In the genomic region with DNA sequence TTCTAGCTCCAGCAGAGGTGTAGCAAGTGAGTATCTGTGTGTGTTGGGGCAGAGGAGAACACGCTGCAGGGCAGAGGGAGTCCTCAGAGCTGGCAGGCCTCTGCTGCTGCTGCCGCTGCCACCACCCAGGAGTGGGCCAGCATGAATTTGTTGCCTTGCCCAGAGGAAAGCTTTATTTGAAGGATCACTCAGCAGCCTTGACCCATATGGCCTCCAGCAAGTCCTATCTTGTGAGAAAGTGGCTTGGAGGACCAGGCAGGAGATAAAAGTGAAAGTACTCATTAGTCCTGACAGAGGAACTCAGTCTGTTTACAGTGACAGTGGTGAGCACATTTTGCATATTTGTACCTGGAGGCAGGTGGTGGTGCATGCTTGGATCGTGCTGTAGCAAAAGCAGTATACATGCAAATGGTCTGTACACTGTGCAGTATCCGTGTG, we compare ENCODE assay signal across 8 cellular contexts. TPM values are rescaled to one million over a fixed set of nuclear protein-coding genes. Genes with fewer than 3 reads are reported as not detected.
A peak's percentile ranks its signal among the peaks of the same experiment; 100 is the strongest.
DNase-seq lines count a peak whose midpoint lies in the region; ATAC-seq lines count a peak whose summit lies in the region.

No MANE protein-coding gene starts in this region.

- H3K27me3 Mint-ChIP-seq in activated T-helper 2 cell treated with anti-CD3 and anti-CD28 coated beads, Interferon-gamma antibody, Interleukin-2, Interleukin-4, amounts not matched to agents 10 μg/mL and 5 μg/mL and 100 μg/mL, durations not matched to agents 14 hours and 24 hours and 36 hours (ENCODE audit: low read depth), result no peaks in the 10 kb centered on the region

- H3K4me3 ChIP-seq in BLaER1, result no peak overlapping the region

- peaks cover 58% of the 10 kb centered on the region for H3K4me1 ChIP-seq in BLaER1

- H3K27me3 ChIP-seq in BLaER1, result no peaks in the 10 kb centered on the region

- H3K9ac ChIP-seq in BLaER1, result peak overlapping the region; percentile 86

- H3K4me3 Mint-ChIP-seq in activated T-helper 2 cell treated with anti-CD3 and anti-CD28 coated beads, Interferon-gamma antibody, Interleukin-2, Interleukin-4, amounts not matched to agents 10 μg/mL and 5 μg/mL and 100 μg/mL, durations not matched to agents 14 hours and 24 hours and 36 hours (ENCODE audit: low read depth), result peak overlapping the region; percentile 92

- no peak for DNase-seq in activated T-helper 2 cell treated with anti-CD3 and anti-CD28 coated beads, Interferon-gamma antibody, Interleukin-2, Interleukin-4, amounts not matched to agents 10 μg/mL and 5 μg/mL and 100 μg/mL, durations not matched to agents 14 hours and 24 hours and 36 hours (ENCODE audit: low spot score)
- DNase-seq in activated gamma-delta T cell (lab: John Stamatoyannopoulos, UW), result no peak
- no peak for DNase-seq in GM19238 (ENCODE audit: insufficient read length, low spot score)
- no peak for DNase-seq in NCI-H524 treated with DMSO at 0.1 percent for 48 hours (lab: John Stamatoyannopoulos, UW)
- DNase-seq in GM03348 (ENCODE audit: low spot score), result no peak

- H3K27ac ChIP-seq in BLaER1, result 0 out of 2 replicates have a peak overlapping the region, but pooled peaks have one; percentile 7

- intact Hi-C loops in activated T-helper 2 cell treated with anti-CD3 and anti-CD28 coated beads, Interferon-gamma antibody, Interleukin-2, Interleukin-4, amounts not matched to agents 10 μg/mL and 5 μg/mL and 100 μg/mL, durations not matched to agents 14 hours and 24 hours and 36 hours (cut with micrococcal nuclease), result loop anchor here (5.0 kb wide), 1 partner anchor 503 kb away; the partner anchor contains the start of gene LPGAT1

- no peaks in the 10 kb centered on the region for H3K9me3 ChIP-seq in BLaER1

- H3K4me1 Mint-ChIP-seq in activated T-helper 2 cell treated with anti-CD3 and anti-CD28 coated beads, Interferon-gamma antibody, Interleukin-2, Interleukin-4, amounts not matched to agents 10 μg/mL and 5 μg/mL and 100 μg/mL, durations not matched to agents 14 hours and 24 hours and 36 hours (ENCODE audit: low read depth), result peaks cover 70% of the 10 kb centered on the region

- ATAC-seq in GM18909 (IDR thresholded peaks at IDR 0.05; ENCODE audit: poor library complexity, unreplicated experiment) (peak; percentile 62), HG03095 (IDR thresholded peaks at IDR 0.05; ENCODE audit: unreplicated experiment) (peak; percentile 49)

- peak overlapping the region; percentile 24 for H3K27ac Mint-ChIP-seq in activated T-helper 2 cell treated with anti-CD3 and anti-CD28 coated beads, Interferon-gamma antibody, Interleukin-2, Interleukin-4, amounts not matched to agents 10 μg/mL and 5 μg/mL and 100 μg/mL, durations not matched to agents 14 hours and 24 hours and 36 hours

- peaks cover 44% of the 10 kb centered on the region for H3K36me3 Mint-ChIP-seq in activated T-helper 2 cell treated with anti-CD3 and anti-CD28 coated beads, Interferon-gamma antibody, Interleukin-2, Interleukin-4, amounts not matched to agents 10 μg/mL and 5 μg/mL and 100 μg/mL, durations not matched to agents 14 hours and 24 hours and 36 hours (ENCODE audit: low read depth)

- H3K9me3 Mint-ChIP-seq in activated T-helper 2 cell treated with anti-CD3 and anti-CD28 coated beads, Interferon-gamma antibody, Interleukin-2, Interleukin-4, amounts not matched to agents 10 μg/mL and 5 μg/mL and 100 μg/mL, durations not matched to agents 14 hours and 24 hours and 36 hours, result no peaks in the 10 kb centered on the region

- H3K36me3 ChIP-seq in BLaER1, result no peaks in the 10 kb centered on the region

- peak overlapping the region; percentile 97 for H3K4me2 ChIP-seq in BLaER1

- peaks cover 69% of the 10 kb centered on the region for H4K20me1 ChIP-seq in BLaER1

RNA-seq across cellular contexts. Expression of gene TRAF5, which starts 3.1 kb away (rescaled TPM):
- total RNA-seq in activated T-helper 2 cell treated with anti-CD3 and anti-CD28 coated beads, Interferon-gamma antibody, Interleukin-2, Interleukin-4, amounts not matched to agents 10 μg/mL and 5 μg/mL and 100 μg/mL, durations not matched to agents 14 hours and 24 hours and 36 hours, result 63.8 and 64.6 TPM in 2 replicates
